Comparison of ENCODE assay signal across 36 cellular contexts in the genomic region with DNA sequence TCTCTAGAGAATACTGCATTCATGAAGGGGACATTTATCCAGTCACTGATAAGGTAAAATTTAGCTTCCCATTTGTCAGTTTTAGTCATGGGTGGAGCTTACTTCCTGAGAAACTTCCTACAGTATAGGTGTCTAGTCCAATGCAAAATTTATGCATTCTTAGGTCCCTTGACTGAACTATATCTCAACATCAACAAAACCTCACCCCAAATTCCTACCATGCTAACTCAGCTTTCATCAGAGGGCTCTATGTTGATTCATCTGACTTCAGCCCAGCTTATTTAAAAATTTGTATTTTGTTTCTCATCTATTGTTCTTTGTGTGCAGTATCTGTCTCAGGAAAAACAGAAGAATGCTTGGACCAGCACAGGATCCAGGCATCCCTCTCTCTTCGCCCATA.
"Had no signal": no experiment of that assay in that cellular context is flagged by ENCODE, and none has a peak within 500 bp of the region (broad histone marks: within the 10 kb centered on the region; RNA-seq: fewer than 3 reads in every experiment).

No MANE protein-coding gene starts in this region.

- H3K36me3 Mint-ChIP-seq: activated CD4-positive, alpha-beta memory T cell treated with anti-CD3 and anti-CD28 coated beads for 36 hours; activated naive CD8-positive, alpha-beta T cell treated with anti-CD3 and anti-CD28 coated beads for 36 hours had no signal

- H3K27me3 Mint-ChIP-seq: activated B cell treated with CpG ODN at 0.5 μM for 24 hours; activated CD4-positive, alpha-beta memory T cell treated with anti-CD3 and anti-CD28 coated beads for 36 hours; activated CD4-positive, alpha-beta T cell treated with anti-CD3 and anti-CD28 coated beads, Interleukin-2, amount 10 ng/mL, durations not matched to agents 24 days and 14 days; activated CD8-positive, alpha-beta T cell treated with anti-CD3 and anti-CD28 coated beads for 36 hours; activated naive CD8-positive, alpha-beta T cell treated with anti-CD3 and anti-CD28 coated beads for 36 hours; activated T-helper 17 cell treated with anti-CD3 and anti-CD28 coated beads, Interleukin-2, amount 50 U/mL, for 72 hours had no signal

- H3K4me3 Mint-ChIP-seq: activated B cell treated with CpG ODN at 0.5 μM for 24 hours; activated CD4-positive, alpha-beta memory T cell treated with anti-CD3 and anti-CD28 coated beads for 36 hours; activated CD4-positive, alpha-beta T cell treated with anti-CD3 and anti-CD28 coated beads, Interleukin-2, amount 10 ng/mL, durations not matched to agents 24 days and 14 days; activated CD8-positive, alpha-beta T cell treated with anti-CD3 and anti-CD28 coated beads for 36 hours; activated naive CD4-positive, alpha-beta T cell treated with anti-CD3 and anti-CD28 coated beads for 36 hours; activated naive CD8-positive, alpha-beta T cell treated with anti-CD3 and anti-CD28 coated beads for 36 hours; activated T-cell treated with anti-CD3 and anti-CD28 coated beads, Interleukin-2, amount 50 U/mL, for 4 hours; activated T-cell treated with anti-CD3 and anti-CD28 coated beads, Interleukin-2, amount 50 U/mL, for 72 hours; activated T-helper 1 cell treated with anti-CD3 and anti-CD28 coated beads, Interleukin-12 subunit alpha, Interleukin-12 subunit beta, Interleukin-2, Interleukin-4 antibody, amounts not matched to agents 30 ng/mL and 10 ng/mL and 1 ng/mL, durations not matched to agents 14 hours and 24 hours and 36 hours; activated T-helper 17 cell treated with anti-CD3 and anti-CD28 coated beads, Interleukin-2, amount 50 U/mL, for 72 hours; T-helper 1 cell treated with Interleukin-12 subunit alpha and Interleukin-12 subunit beta and Interleukin-4 antibody, amounts not matched to agents 30 μg/mL and 1 μg/mL, for 36 hours; T-helper 2 cell treated with Interferon-gamma antibody and Interleukin-4, amounts not matched to agents 5 μg/mL and 100 μg/mL, for 36 hours had no signal

- H3K36me3 ChIP-seq: adrenal gland, brain microvascular endothelial cell, breast epithelium had no signal

- H3K9me3 ChIP-seq: adrenal gland, body of pancreas, breast epithelium had no signal

- H3K27ac Mint-ChIP-seq: activated B cell treated with CpG ODN at 0.5 μM for 24 hours; activated CD4-positive, alpha-beta memory T cell treated with anti-CD3 and anti-CD28 coated beads for 36 hours; activated CD4-positive, alpha-beta T cell treated with anti-CD3 and anti-CD28 coated beads, Interleukin-2, amount 10 ng/mL, durations not matched to agents 24 days and 14 days; activated CD8-positive, alpha-beta T cell treated with anti-CD3 and anti-CD28 coated beads for 36 hours; activated naive CD4-positive, alpha-beta T cell treated with anti-CD3 and anti-CD28 coated beads for 36 hours; activated naive CD4-positive, alpha-beta T cell treated with anti-CD3 and anti-CD28 coated beads, Interleukin-2, amount 50 U/mL, for 72 hours; activated naive CD8-positive, alpha-beta T cell treated with anti-CD3 and anti-CD28 coated beads for 36 hours; activated T-cell treated with anti-CD3 and anti-CD28 coated beads, Interleukin-2, amount 50 U/mL, for 72 hours; activated T-helper 1 cell treated with anti-CD3 and anti-CD28 coated beads, Interleukin-12 subunit alpha, Interleukin-12 subunit beta, Interleukin-2, Interleukin-4 antibody, amounts not matched to agents 30 ng/mL and 10 ng/mL and 1 ng/mL, durations not matched to agents 14 hours and 24 hours and 36 hours; activated T-helper 17 cell treated with anti-CD3 and anti-CD28 coated beads, Interleukin-2, amount 50 U/mL, for 72 hours; T-helper 1 cell treated with Interleukin-12 subunit alpha and Interleukin-12 subunit beta and Interleukin-4 antibody, amounts not matched to agents 30 μg/mL and 1 μg/mL, for 36 hours; T-helper 2 cell treated with Interferon-gamma antibody and Interleukin-4, amounts not matched to agents 5 μg/mL and 100 μg/mL, for 36 hours had no signal

- H3K4me1 ChIP-seq: adrenal gland, body of pancreas, breast epithelium had no signal

- H3K27ac ChIP-seq: adrenal gland, body of pancreas, brain microvascular endothelial cell, breast epithelium, VCaP had no signal

- H3K4me3 ChIP-seq: adrenal gland, body of pancreas, breast epithelium had no signal

- DNase-seq: activated B cell treated with CpG ODN at 0.5 μM for 24 hours; activated CD4-positive, alpha-beta memory T cell treated with anti-CD3 and anti-CD28 coated beads for 36 hours; activated CD4-positive, alpha-beta T cell treated with anti-CD3 and anti-CD28 coated beads for 4 hours; activated CD4-positive, alpha-beta T cell treated with anti-CD3 and anti-CD28 coated beads, Interleukin-2, amount 10 ng/mL, durations not matched to agents 24 days and 14 days; activated CD4-positive, alpha-beta T cell treated with anti-CD3 and anti-CD28 coated beads, Interleukin-2, amount 50 U/mL, for 1 hour; activated CD4-positive, alpha-beta T cell treated with anti-CD3 and anti-CD28 coated beads, Interleukin-2, amount 50 U/mL, for 4 hours; activated CD4-positive, CD25-positive, alpha-beta regulatory T cell treated with anti-CD3 and anti-CD28 coated beads, Interleukin-2, amount 50 U/mL, for 72 hours; activated CD8-positive, alpha-beta memory T cell treated with anti-CD3 and anti-CD28 coated beads, Interleukin-2, amount 50 U/mL, for 4 hours; activated CD8-positive, alpha-beta T cell treated with anti-CD3 and anti-CD28 coated beads for 36 hours; activated effector memory CD4-positive, alpha-beta T cell treated with anti-CD3 and anti-CD28 coated beads, Interleukin-2, amount 50 U/mL, for 16 hours; activated gamma-delta T cell treated with Interleukin-2 at 50 U/mL for 16 hours; activated naive CD4-positive, alpha-beta T cell; activated naive CD4-positive, alpha-beta T cell treated with anti-CD3 and anti-CD28 coated beads for 36 hours; activated naive CD4-positive, alpha-beta T cell treated with anti-CD3 and anti-CD28 coated beads, Interleukin-2, amount 50 U/mL, for 16 hours; activated naive CD8-positive, alpha-beta T cell treated with anti-CD3 and anti-CD28 coated beads for 36 hours; activated T-cell treated with anti-CD3 and anti-CD28 coated beads for 4 hours; activated T-cell treated with anti-CD3 and anti-CD28 coated beads, Interleukin-2, amount 50 U/mL, for 1 hour; activated T-cell treated with anti-CD3 and anti-CD28 coated beads, Interleukin-2, amount 50 U/mL, for 4 hours; activated T-cell treated with anti-CD3 and anti-CD28 coated beads, Interleukin-2, amount 50 U/mL, for 72 hours; adrenal gland; amniotic stem cell; aorta; body of pancreas; brain microvascular endothelial cell; central memory CD4-positive, alpha-beta T cell; T-helper 1 cell; T-helper 2 cell; T-helper 9 cell had no signal

- FAIRE-seq: TTC549 had no signal

- H3K9me3 Mint-ChIP-seq: activated B cell treated with CpG ODN at 0.5 μM for 24 hours; activated CD8-positive, alpha-beta T cell treated with anti-CD3 and anti-CD28 coated beads for 36 hours; activated naive CD8-positive, alpha-beta T cell treated with anti-CD3 and anti-CD28 coated beads for 36 hours; activated T-helper 17 cell treated with anti-CD3 and anti-CD28 coated beads, Interleukin-2, amount 50 U/mL, for 72 hours had no signal

- H3K4me1 Mint-ChIP-seq: activated B cell treated with CpG ODN at 0.5 μM for 24 hours; activated T-helper 17 cell treated with anti-CD3 and anti-CD28 coated beads, Interleukin-2, amount 50 U/mL, for 72 hours had no signal

- ATAC-seq: activated CD8-positive, alpha-beta T cell treated with anti-CD3 and anti-CD28 coated beads for 36 hours; activated naive CD4-positive, alpha-beta T cell treated with anti-CD3 and anti-CD28 coated beads, Interleukin-2, amount 50 U/mL, for 72 hours; activated T-cell treated with anti-CD3 and anti-CD28 coated beads, Interleukin-2, amount 50 U/mL, for 4 hours; activated T-cell treated with anti-CD3 and anti-CD28 coated beads, Interleukin-2, amount 50 U/mL, for 72 hours; activated T-helper 17 cell treated with anti-CD3 and anti-CD28 coated beads, Interleukin-2, amount 50 U/mL, for 72 hours; body of pancreas had no signal

- H3K27me3 ChIP-seq: adrenal gland, body of pancreas, brain microvascular endothelial cell, breast epithelium had no signal
